8 cellular contexts compared by ENCODE assay signal in the genomic region with DNA sequence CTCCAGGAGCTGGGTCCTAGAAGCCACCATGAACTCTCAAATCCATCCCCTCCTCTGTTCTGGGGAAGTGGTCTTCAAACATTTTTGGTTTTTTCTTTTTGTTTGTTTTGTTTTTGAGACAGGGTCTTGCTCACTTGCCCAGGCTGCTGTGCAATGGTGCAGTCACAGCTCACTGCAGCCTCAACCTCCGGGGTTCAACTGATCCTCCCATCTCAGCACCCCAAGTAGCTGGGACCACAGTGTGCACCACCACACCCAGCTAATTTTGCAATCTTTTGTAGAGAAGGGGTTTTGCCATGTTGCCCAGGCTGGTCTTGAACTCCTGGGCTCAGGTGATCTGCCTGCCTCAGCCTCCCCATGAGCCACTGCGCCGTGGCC.
"Had no signal": no experiment of that assay in that cellular context is flagged by ENCODE, and none has a peak within 500 bp of the region (broad histone marks: within the 10 kb centered on the region; RNA-seq: fewer than 3 reads in every experiment).

No MANE protein-coding gene starts in this region.

- ATAC-seq: GM12878 had no signal

- DNase-seq: GDM1, GF-D8 had no signal

- H3K4me3 ChIP-seq: GM12878 had no signal

- FAIRE-seq: G401.6, GM12878, GM12891, GM12892, GM18507, GM19239 had no signal
